In the genomic region with DNA sequence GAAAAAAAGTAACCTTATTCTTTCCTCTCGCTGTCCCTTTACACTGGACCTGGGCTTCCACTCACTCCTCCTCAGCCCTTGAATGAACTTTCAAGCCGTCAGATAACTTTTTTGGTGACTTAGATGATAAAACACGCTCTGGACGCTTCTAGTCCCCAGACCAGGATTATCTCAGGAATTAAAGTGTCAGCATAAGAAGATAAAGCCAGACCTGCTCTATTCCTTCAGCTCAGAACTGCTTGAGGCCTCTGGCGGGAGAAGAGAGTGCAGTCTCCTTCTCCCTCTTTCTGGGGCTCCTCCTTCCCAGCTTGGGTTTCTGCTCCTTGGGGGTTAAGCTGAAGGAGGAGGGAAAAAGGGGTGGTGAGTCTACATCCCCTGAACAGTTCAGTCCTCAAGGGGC, we compare ENCODE assay signal across 1 cellular context.
TF ChIP-seq lines count a peak whose summit lies in the region.

No MANE protein-coding gene starts in this region.

TF ChIP-seq in H1, 55 proteins besides CTCF, POLR2A, EP300 and RAD21:
- no peak for TF ChIP-seq NRF1 (IDR thresholded peaks at IDR 0.05; ENCODE audit: low read depth, low read length)
- no peak for TF ChIP-seq GABPA (IDR thresholded peaks at IDR 0.05; ENCODE audit: borderline replicate concordance, insufficient read depth, low read length)
- TF ChIP-seq GTF2F1 (IDR thresholded peaks at IDR 0.05; ENCODE audit: borderline replicate concordance, low read depth, low read length): no peak
- TF ChIP-seq NANOG (IDR thresholded peaks at IDR 0.05; ENCODE audit: insufficient read depth, low read depth, low read length, poor library complexity, severe bottlenecking): no peak
- TF ChIP-seq RBBP5 (IDR thresholded peaks at IDR 0.05; ENCODE audit: borderline replicate concordance, low read depth, low read length): no peak
- no peak for TF ChIP-seq TAF1 (IDR thresholded peaks at IDR 0.05; ENCODE audit: low read depth, low read length)
- TF ChIP-seq YY1 (IDR thresholded peaks at IDR 0.05; ENCODE audit: low read depth, low read length): no peak
- TF ChIP-seq RNF2 (IDR thresholded peaks at IDR 0.05; ENCODE audit: borderline replicate concordance, low read depth, low read length, missing control alignments, poor library complexity, severe bottlenecking): no peak
- TF ChIP-seq TEAD4 (IDR thresholded peaks at IDR 0.05; ENCODE audit: low read depth, low read length): no peak
- TF ChIP-seq SAP30 (IDR thresholded peaks at IDR 0.05; ENCODE audit: insufficient read depth, insufficient replicate concordance, low read length): no peak
- no peak for TF ChIP-seq RFX5 (IDR thresholded peaks at IDR 0.05; ENCODE audit: borderline replicate concordance, low read depth, low read length)
- no peak for TF ChIP-seq TCF12 (IDR thresholded peaks at IDR 0.05; ENCODE audit: low read depth, low read length)
- no peak for TF ChIP-seq HDAC6 (IDR thresholded peaks at IDR 0.05; ENCODE audit: low read depth, low read length)
- TF ChIP-seq, protein P1, sequence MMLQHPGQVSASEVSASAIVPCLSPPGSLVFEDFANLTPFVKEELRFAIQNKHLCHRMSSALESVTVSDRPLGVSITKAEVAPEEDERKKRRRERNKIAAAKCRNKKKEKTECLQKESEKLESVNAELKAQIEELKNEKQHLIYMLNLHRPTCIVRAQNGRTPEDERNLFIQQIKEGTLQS (IDR thresholded peaks at IDR 0.05; ENCODE audit: insufficient read depth, low read depth, low read length): no peak
- no peak for TF ChIP-seq CTBP2 (IDR thresholded peaks at IDR 0.05; ENCODE audit: borderline replicate concordance, insufficient read depth, insufficient read length, low read length)
- TF ChIP-seq JUN (IDR thresholded peaks at IDR 0.05; ENCODE audit: low read depth, low read length): no peak
- TF ChIP-seq FOSL1 (IDR thresholded peaks at IDR 0.05; ENCODE audit: insufficient read depth, low read depth, low read length): no peak
- no peak for TF ChIP-seq ASH2L (IDR thresholded peaks at IDR 0.05; ENCODE audit: low read length)
TF ChIP-seq in H1: peak in this region for 0.
